8 cellular contexts compared by ENCODE assay signal in the genomic region with DNA sequence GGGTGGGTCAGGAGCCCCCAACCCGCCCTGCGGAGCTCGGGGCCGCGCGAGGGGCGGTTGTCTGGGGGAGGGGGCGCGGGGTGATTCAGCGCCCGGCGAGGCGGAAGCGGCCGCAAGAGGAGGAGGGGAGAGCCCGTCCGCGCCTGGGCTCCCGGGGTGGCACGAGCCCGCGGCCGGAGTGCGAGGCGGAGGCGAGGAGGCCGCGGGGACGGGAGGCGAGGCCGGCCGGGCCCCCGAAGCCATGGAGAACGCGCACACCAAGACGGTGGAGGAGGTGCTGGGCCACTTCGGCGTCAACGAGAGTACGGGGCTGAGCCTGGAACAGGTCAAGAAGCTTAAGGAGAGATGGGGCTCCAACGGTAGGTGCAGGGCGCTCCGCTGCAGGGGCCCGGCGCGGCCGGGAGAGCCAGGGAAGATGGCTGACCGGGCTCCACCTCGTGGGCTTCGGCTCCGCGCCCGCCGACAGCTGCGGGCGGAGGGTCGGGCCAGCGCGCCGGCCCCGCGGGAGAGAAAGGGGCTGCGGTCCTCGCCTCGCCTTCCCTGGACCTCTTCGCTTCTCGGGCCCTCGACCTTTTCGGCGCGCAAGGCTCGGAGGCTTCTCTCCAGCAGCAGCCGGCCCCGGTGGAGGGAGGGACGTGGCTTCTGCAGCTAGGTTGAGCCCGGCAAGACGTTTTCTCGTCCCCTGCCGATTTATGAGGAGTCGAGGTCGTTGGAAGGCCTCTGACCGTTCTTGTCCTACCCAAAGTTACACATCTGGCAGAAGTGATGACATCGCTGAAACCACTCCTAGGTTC. TPM values are rescaled to one million over a fixed set of nuclear protein-coding genes. Genes with fewer than 3 reads are reported as not detected.
DNase-seq lines count a peak whose midpoint lies in the region; ATAC-seq, FAIRE-seq and TF ChIP-seq lines count a peak whose summit lies in the region.

No MANE protein-coding gene starts in this region.

- H4K8ac ChIP-seq in IMR-90 (ENCODE audit: low read depth in 2 of 2, low read length in 2 of 2) = peak overlapping the region; percentile 90 to 92; a peak in 3 of 4 replicates

- H3K79me2 ChIP-seq in GM12878 (ENCODE audit: control insufficient read depth, insufficient read depth, low read length) = peaks cover 57% of the 10 kb centered on the region
- H3K79me2 ChIP-seq in smooth muscle cell (ENCODE audit: low read depth) = peaks cover 51% of the 10 kb centered on the region

- H3K4me2 ChIP-seq in IMR-90 (ENCODE audit: low read depth, low read length) (peak overlapping the region; percentile 94), GM12878 (ENCODE audit: control insufficient read depth, insufficient read depth) (peak overlapping the region; percentile 96), smooth muscle cell (peak overlapping the region; percentile 94)

- H3K4ac ChIP-seq in IMR-90 (ENCODE audit: low read depth, low read length) = peak overlapping the region; percentile 99

- no peak overlapping the region; the same call in 2 of the 3 replicates for H2BK15ac ChIP-seq in IMR-90 (ENCODE audit: low read depth, low read length)

- H3K14ac ChIP-seq in IMR-90 (replicated peaks; ENCODE audit: low read depth, low read length) = peak overlapping the region; percentile 94

- H3K9ac ChIP-seq in IMR-90 (ENCODE audit: low read depth, low read length) = peak overlapping the region; percentile 97
- H3K9ac ChIP-seq in GM12878 (ENCODE audit: control insufficient read depth, insufficient read depth, low read length) = peak overlapping the region; percentile 89
- peak overlapping the region; percentile 92 for H3K9ac ChIP-seq in smooth muscle cell (ENCODE audit: low read depth)

- no peaks in the 10 kb centered on the region for H3K27me3 ChIP-seq in IMR-90 (ENCODE audit: control insufficient read depth, insufficient read depth, low read length)
- no peaks in the 10 kb centered on the region for H3K27me3 ChIP-seq in GM12878 (replicated peaks in 1 of 2; ENCODE audit: control insufficient read depth in 2 of 2, insufficient read depth in 2 of 2, low read length in 1 of 2)
- no peaks in the 10 kb centered on the region for H3K27me3 ChIP-seq in smooth muscle cell (ENCODE audit: low read depth)

- peak overlapping the region; percentile 98 for H2AK9ac ChIP-seq in IMR-90 (replicated peaks; ENCODE audit: low read depth, low read length, poor library complexity)

- TF ChIP-seq RAD21 in IMR-90 (IDR thresholded peaks at IDR 0.05; ENCODE audit: low read length) = peak; percentile 2; the same call in 1 of the 2 replicates
- no peak for TF ChIP-seq RAD21 in GM12878 (IDR thresholded peaks at IDR 0.05; ENCODE audit: insufficient read depth, low read depth, low read length)

- peak; percentile 52 for ATAC-seq in GM21528 (IDR thresholded peaks at IDR 0.05; ENCODE audit: low FRiP score, unreplicated experiment)
- ATAC-seq in IMR-90 (ENCODE audit: low read depth) = peak; percentile 59
- peak; percentile 61 for ATAC-seq in GM12878

- peak overlapping the region; percentile 98 for H3K27ac ChIP-seq in IMR-90 (ENCODE audit: insufficient read depth, low read length)
- peak overlapping the region; percentile 93 for H3K27ac ChIP-seq in GM12878 (ENCODE audit: control insufficient read depth, insufficient read depth)
- peak overlapping the region; percentile 96 for H3K27ac ChIP-seq in smooth muscle cell (ENCODE audit: low read depth)

- no peak for FAIRE-seq in GM12878 (lab: Jason Lieb, UNC)

- H2AFZ ChIP-seq in IMR-90 (replicated peaks; ENCODE audit: low read length, poor library complexity) = peak overlapping the region; percentile 90
- peak overlapping the region; percentile 56 for H2AFZ ChIP-seq in GM12878 (ENCODE audit: control insufficient read depth, low read depth, low read length)
- no peak overlapping the region for H2AFZ ChIP-seq in smooth muscle cell (ENCODE audit: low read depth)

- H3K23ac ChIP-seq in IMR-90 (ENCODE audit: low read depth, low read length) = peak overlapping the region; percentile 99

- RAD21 ChIA-PET in GM12878 (lab: Charles Lee; ENCODE audit: unreplicated experiment) = interaction anchor here (0.5 to 1.2 kb wide), 3 partner anchors 57 to 811 kb away, joined by 3 read pairs; no protein-coding TSS in a partner anchor

- peaks cover 50% of the 10 kb centered on the region for H4K20me1 ChIP-seq in IMR-90 (ENCODE audit: insufficient read depth, low read length)
- no peaks in the 10 kb centered on the region for H4K20me1 ChIP-seq in GM12878 (ENCODE audit: control insufficient read depth, insufficient read depth)
- H4K20me1 ChIP-seq in smooth muscle cell (ENCODE audit: low read depth) = peaks cover 52% of the 10 kb centered on the region

- H2BK20ac ChIP-seq in IMR-90 (ENCODE audit: low read depth, low read length) = no peak overlapping the region

- TF ChIP-seq POLR2A in IMR-90 (IDR thresholded peaks at IDR 0.05; ENCODE audit: low read depth, low read length) (no peak; the same call in 1 of the 2 replicates), GM12878 (IDR thresholded peaks at IDR 0.05; ENCODE audit: low read depth, low read length) (peak; percentile 88)

- peak; percentile 36 for DNase-seq in GF-D8 (lab: John Stamatoyannopoulos, UW)
- DNase-seq in IMR-90 = peak; percentile 55
- peak; percentile 11 for DNase-seq in T1000 (lab: John Stamatoyannopoulos, UW)
- no peak for DNase-seq in GM12878 (ENCODE audit: low read depth, low spot score)
- peak; percentile 61 for DNase-seq in smooth muscle cell (lab: John Stamatoyannopoulos, UW; ENCODE audit: unreplicated experiment)
- no peak for DNase-seq in superior temporal gyrus (ENCODE audit: extremely low spot score)

- peak overlapping the region; percentile 99 for H2AK5ac ChIP-seq in IMR-90 (ENCODE audit: low read depth, low read length)

- POLR2A ChIA-PET in IMR-90 (lab: Charles Lee; ENCODE audit: unreplicated experiment) (interaction anchor here (0.5 to 0.6 kb wide), 2 partner anchors 17 to 39 kb away, joined by 5 to 11 read pairs; no protein-coding TSS in a partner anchor), GM12878 (lab: Charles Lee) (interaction anchor here (0.5 to 1.5 kb wide), 4 partner anchors 13 to 1728 kb away, joined by 3 to 5 read pairs (median 4); a partner anchor contains a TSS)

- H3K4me3 ChIP-seq in IMR-90 (ENCODE audit: insufficient read depth, low read depth, low read length) = peak overlapping the region; percentile 73
- peak overlapping the region; percentile 84 for H3K4me3 ChIP-seq in GM12878
- H3K4me3 ChIP-seq in iPS-18c (ENCODE audit: insufficient read depth, low read depth, low read length) = peak overlapping the region; percentile 97
- peak overlapping the region; percentile 70 for H3K4me3 ChIP-seq in smooth muscle cell

- intact Hi-C loops in IMR-90 (cut with micrococcal nuclease) (loop anchor here (1.0 to 5.0 kb wide), 3 partner anchors 57 to 181 kb away; a partner anchor contains a TSS), GM12878 (cut with micrococcal nuclease; ENCODE audit: unreplicated experiment) (loop anchor here (2.0 kb wide), 1 partner anchor 279 kb away; no protein-coding TSS in a partner anchor)

- BruUV-seq in IMR-90 (replicated peaks; lab: Mats Ljungman, UMichigan) (no TSS peak), GM12878 (replicated peaks; lab: Mats Ljungman, UMichigan) (no TSS peak)

- H4K5ac ChIP-seq in IMR-90 (ENCODE audit: low read depth, low read length) = peak overlapping the region; percentile 65

- 1% methylated on average over 39 of the region's 83 CpGs; no CpG with 5 or more reads in 1 of the 2 experiments for WGBS in IMR-90 (ENCODE audit: extremely low coverage in 2 of 2, insufficient read length in 1 of 2), 2 experiments
- under 1% methylated on average over 41 of the region's 83 CpGs for WGBS in GM12878 (ENCODE audit: insufficient coverage, insufficient replicate concordance, low lambda C conversion rate, missing lambda C conversion rate)
- under 1% methylated on average over 67 of the region's 83 CpGs for WGBS in smooth muscle cell (ENCODE audit: low lambda C conversion rate)

- H4K91ac ChIP-seq in IMR-90 (ENCODE audit: insufficient read depth, low read depth, low read length) = peak overlapping the region; percentile 96

- CTCF ChIA-PET in IMR-90 (lab: Yijun Ruan, JAX) (interaction anchor here (0.6 kb wide), 1 partner anchor 32 kb away, joined by 3 read pairs; no protein-coding TSS in a partner anchor), GM12878 (lab: Yijun Ruan, JAX) (no interaction called here)

- dilution Hi-C loops in IMR-90 (cut with HindIII; ENCODE audit: low sequenced_read_pairs, unreplicated experiment) = no loop called here

- TF ChIP-seq CTCF in IMR-90 (conservative IDR thresholded peaks at IDR 0.05; ENCODE audit: low read depth, low read length) = no peak
- TF ChIP-seq CTCF in GM12878 (IDR thresholded peaks at IDR 0.05 in 2 of 3, conservative IDR thresholded peaks at IDR 0.05 in 1 of 3; ENCODE audit: control insufficient read depth in 2 of 3, extremely low read depth in 1 of 3, insufficient read depth in 1 of 3, low read depth in 3 of 3, low read length in 3 of 3) = no peak
- no peak for TF ChIP-seq CTCF in smooth muscle cell (IDR thresholded peaks at IDR 0.05; ENCODE audit: borderline replicate concordance, insufficient read depth, poor library complexity, severe bottlenecking)

- H3K4me1 ChIP-seq in IMR-90 (ENCODE audit: control insufficient read depth, insufficient read depth, low read length) (peaks cover 9% of the 10 kb centered on the region), GM12878 (ENCODE audit: control insufficient read depth, insufficient read depth, low read length) (no peaks in the 10 kb centered on the region; the same call in 1 of the 2 replicates), smooth muscle cell (ENCODE audit: low read depth) (peaks cover 41% of the 10 kb centered on the region)

- H3K18ac ChIP-seq in IMR-90 (ENCODE audit: low read depth, low read length) = peak overlapping the region; percentile 74

- H2BK120ac ChIP-seq in IMR-90 (ENCODE audit: low read depth, low read length) = peak overlapping the region; percentile 90

- SMC1A ChIA-PET in GM12878 (lab: Charles Lee; ENCODE audit: uncharacterized antibody, unreplicated experiment) = interaction anchor here (1.0 to 1.4 kb wide), 2 partner anchors 150 to 180 kb away, joined by 3 to 5 read pairs; no protein-coding TSS in a partner anchor

- H3K56ac ChIP-seq in IMR-90 (ENCODE audit: extremely low read depth, insufficient read depth, low read length) = peak overlapping the region; percentile 88

- no peak for TF ChIP-seq EP300 in GM12878 (IDR thresholded peaks at IDR 0.05; ENCODE audit: borderline replicate concordance in 1 of 2, control insufficient read depth in 1 of 2, low read depth in 2 of 2, low read length in 2 of 2)

- peak overlapping the region; percentile 95 for H2BK5ac ChIP-seq in IMR-90 (ENCODE audit: low read depth, low read length, poor library complexity, severe bottlenecking)

- peaks cover 0 to 19% of the 10 kb centered on the region in 2 experiments; a peak in 2 of 4 replicates for H3K79me1 ChIP-seq in IMR-90 (ENCODE audit: low read depth in 1 of 2, low read length in 2 of 2)

- no peaks in the 10 kb centered on the region for H3F3A ChIP-seq in smooth muscle cell (ENCODE audit: low read depth)

- 0 out of 2 replicates have a peak, but pooled peaks cover 6% of the 10 kb centered on the region for H3K9me1 ChIP-seq in IMR-90 (ENCODE audit: insufficient read depth, low read length)

- H3K9me3 ChIP-seq in IMR-90 (ENCODE audit: control insufficient read depth, insufficient read depth, low read length) (no peaks in the 10 kb centered on the region), GM12878 (replicated peaks; ENCODE audit: control insufficient read depth, insufficient read depth, low read length) (no peaks in the 10 kb centered on the region; the same call in 2 of the 3 replicates), iPS-18c (ENCODE audit: control insufficient read depth, insufficient read depth, low read length) (no peaks in the 10 kb centered on the region), smooth muscle cell (replicated peaks; ENCODE audit: low read depth) (no peaks in the 10 kb centered on the region)

- in situ Hi-C loops in IMR-90 (cut with MboI; ENCODE audit: low sequenced_read_pairs) = no loop called here
- in situ Hi-C loops in GM12878 (cut with MboI) = no loop called here

- H3K36me3 ChIP-seq in IMR-90 (ENCODE audit: control insufficient read depth, insufficient read depth, low read length) (peaks cover 4% of the 10 kb centered on the region), GM12878 (ENCODE audit: control insufficient read depth in 2 of 2, insufficient read depth in 2 of 2, low read length in 1 of 2) (peaks cover 0 to 7% of the 10 kb centered on the region in 2 experiments; a peak in 1 of 4 replicates), smooth muscle cell (ENCODE audit: low read depth) (no peaks in the 10 kb centered on the region)

RNA-seq across cellular contexts. Expression of a gene that starts 0.7 kb away (rescaled TPM):
- total RNA-seq in IMR-90 (2012; rRNA removed) (225 and 230 TPM in 2 replicates), GM12878 (2014; rRNA removed) (74.9 and 80.2 TPM in 2 replicates), GM12878 (2014; rRNA removed; fragmentation: Illumina TruSeq; extraction: Trizol) (31.7 and 33.3 TPM in 2 replicates), GM12878 (2021) (120 and 133 TPM in 2 replicates), smooth muscle cell (103 and 104 TPM in 2 replicates)
- polyA plus RNA-seq in IMR-90 (2012; rRNA removed) (148 and 166 TPM in 2 replicates), GM12878 (2011; rRNA removed) (25.3 and 35.5 TPM in 2 replicates), GM12878 (2014; fragmentation: Illumina TruSeq; extraction: Trizol) (87.0 and 91.5 TPM in 2 replicates), GM12878 (2014; fragmentation: Nextera tagmentation; extraction: Ambion mirVana) (1 to 10 TPM; 3.7 to 5.1 TPM), GM12878 (2014; rRNA removed) (44.6 and 48.0 TPM in 2 replicates), GM12878 (2016; fragmentation: Nextera tagmentation; extraction: Ambion mirVana) (10 to 100 TPM; 23.7 to 29.1 TPM), smooth muscle cell (47.6 and 53.7 TPM in 2 replicates)
- polyA plus RNA-seq in IMR-90 (2012; cell fraction: cytosol; rRNA removed) = 96.0 and 107 TPM in 2 replicates
- 278 and 358 TPM in 2 replicates for polyA plus RNA-seq in IMR-90 (2012; cell fraction: nucleus; rRNA removed; ENCODE audit: low replicate concordance)
- total RNA-seq in GM12878 (2013; cell fraction: nucleolus; rRNA removed) = 177 and 186 TPM in 2 replicates
- polyA plus RNA-seq in GM12878 (2011; ENCODE audit: low read depth) = 57.9 TPM
- polyA plus RNA-seq in GM12878 (2011; cell fraction: cytosol; rRNA removed) = 20.9 and 28.4 TPM in 2 replicates
- polyA plus RNA-seq in GM12878 (2011; cell fraction: nucleus; rRNA removed) = 107 and 121 TPM in 2 replicates
- polyA plus RNA-seq in GM12878 (2012) = 65.9 and 70.6 TPM in 2 replicates
- 53.8 and 71.5 TPM in 2 replicates for polyA minus RNA-seq in GM12878 (2011; rRNA and poly(A)+ RNA removed)
- polyA minus RNA-seq in GM12878 (2011; cell fraction: cytosol; rRNA and poly(A)+ RNA removed) = 29.8 and 34.0 TPM in 2 replicates
- polyA minus RNA-seq in GM12878 (2011; cell fraction: nucleus; rRNA and poly(A)+ RNA removed) = 56.6 and 89.7 TPM in 2 replicates

Comparison
In these comparisons a context has a peak if more than half of its experiments do, and no peak if none do; other contexts are left out.
1. DNase-seq: peak in GF-D8 (single experiment), IMR-90 (single experiment), T1000 (single experiment) and smooth muscle cell (single experiment); none in GM12878 (single experiment) and superior temporal gyrus (single experiment).
2. Peak in every context shown above with its lines, with median percentiles within 50 percentile points of each other: ATAC-seq, H3K27ac ChIP-seq, H3K4me2 ChIP-seq, H3K4me3 ChIP-seq and H3K9ac ChIP-seq.